ENCODE assay signal across 26 cellular contexts in genomic region chr11:128045094-128045725, GRCh38.
A peak's percentile ranks its signal among the peaks of the same experiment; 100 is the strongest.
DNase-seq lines count a peak whose midpoint lies in the region; ATAC-seq and TF ChIP-seq lines count a peak whose summit lies in the region.
"Had no signal": no experiment of that assay in that cellular context is flagged by ENCODE, and none has a peak within 500 bp of the region (broad histone marks: within the 10 kb centered on the region; RNA-seq: fewer than 3 reads in every experiment).

No MANE protein-coding gene starts in this region.

- no peak for TF ChIP-seq POLR2A in body of pancreas (IDR thresholded peaks at IDR 0.05)

- H3K4me3 Mint-ChIP-seq in effector memory CD8-positive, alpha-beta T cell = peak overlapping the region; percentile 37 to 56
- peak overlapping the region; percentile 29 for H3K4me3 Mint-ChIP-seq in natural killer cell treated with Interleukin-12 subunit alpha and Interleukin-12 subunit beta and Interleukin-15 and Interleukin-18, amount 100 ng/mL, for 72 hours
- H3K4me3 Mint-ChIP-seq: activated T-cell treated with anti-CD3 and anti-CD28 coated beads, Interleukin-2, amount 50 U/mL, for 24 hours; H9; stimulated activated naive CD8-positive, alpha-beta T cell treated with anti-CD3 and anti-CD28 coated beads, Interleukin-15, Interleukin-2, amounts not matched to agents 100 ng/mL and 50 ng/mL, for 24 hours; T-helper 17 cell had no signal

- no peaks in the 10 kb centered on the region for H3K36me3 ChIP-seq in body of pancreas (replicated peaks in 1 of 2; ENCODE audit: insufficient read depth in 1 of 2, low read depth in 2 of 2)
- H3K36me3 ChIP-seq: colonic mucosa, tibial nerve had no signal

- H3K9me3 ChIP-seq in body of pancreas = no peaks in the 10 kb centered on the region
- H3K9me3 ChIP-seq: Caco-2, colonic mucosa, psoas muscle, SK-N-SH, tibial nerve had no signal

- no peak overlapping the region for H3K4me3 ChIP-seq in body of pancreas
- H3K4me3 ChIP-seq: colonic mucosa, K562, psoas muscle, tibial nerve had no signal

- H3K36me3 Mint-ChIP-seq in effector memory CD8-positive, alpha-beta T cell (ENCODE audit: insufficient read depth) = peaks cover 3% of the 10 kb centered on the region
- H3K36me3 Mint-ChIP-seq in natural killer cell treated with Interleukin-12 subunit alpha and Interleukin-12 subunit beta and Interleukin-15 and Interleukin-18, amount 100 ng/mL, for 72 hours = peaks cover 5% of the 10 kb centered on the region

- 39 to 44% methylated on average over 4 of the region's 4 CpGs for WGBS in body of pancreas, 2 donors

- no peaks in the 10 kb centered on the region for H3K27me3 Mint-ChIP-seq in effector memory CD8-positive, alpha-beta T cell
- no peaks in the 10 kb centered on the region for H3K27me3 Mint-ChIP-seq in natural killer cell treated with Interleukin-12 subunit alpha and Interleukin-12 subunit beta and Interleukin-15 and Interleukin-18, amount 100 ng/mL, for 72 hours
- H3K27me3 Mint-ChIP-seq: activated T-cell treated with anti-CD3 and anti-CD28 coated beads, Interleukin-2, amount 50 U/mL, for 24 hours; stimulated activated naive CD8-positive, alpha-beta T cell treated with anti-CD3 and anti-CD28 coated beads, Interleukin-15, Interleukin-2, amounts not matched to agents 100 ng/mL and 50 ng/mL, for 24 hours; T-helper 17 cell had no signal

- no peak overlapping the region for H3K27ac ChIP-seq in body of pancreas
- H3K27ac ChIP-seq: colonic mucosa, psoas muscle, tibial nerve had no signal

- H3K4me1 Mint-ChIP-seq in effector memory CD8-positive, alpha-beta T cell (ENCODE audit: low read depth in 2 of 2) = peaks cover 44 to 61% of the 10 kb centered on the region in 2 donors
- peaks cover 35 to 50% of the 10 kb centered on the region in 2 donors for H3K4me1 Mint-ChIP-seq in natural killer cell treated with Interleukin-12 subunit alpha and Interleukin-12 subunit beta and Interleukin-15 and Interleukin-18, amount 100 ng/mL, for 72 hours (ENCODE audit: low read depth in 2 of 2)

- TF ChIP-seq CTCF in body of pancreas (IDR thresholded peaks at IDR 0.05) = no peak

- H3K4me1 ChIP-seq in body of pancreas = no peaks in the 10 kb centered on the region
- H3K4me1 ChIP-seq: Caco-2, colonic mucosa, psoas muscle, tibial nerve had no signal

- H3K9me3 Mint-ChIP-seq in effector memory CD8-positive, alpha-beta T cell = no peaks in the 10 kb centered on the region
- H3K9me3 Mint-ChIP-seq in natural killer cell treated with Interleukin-12 subunit alpha and Interleukin-12 subunit beta and Interleukin-15 and Interleukin-18, amount 100 ng/mL, for 72 hours = peaks cover 3% of the 10 kb centered on the region
- H3K9me3 Mint-ChIP-seq: H9 had no signal

- peak overlapping the region in 1 of 2 donors; percentile 62 for H3K27ac Mint-ChIP-seq in effector memory CD8-positive, alpha-beta T cell
- peak overlapping the region in 1 of 2 donors; percentile 34 for H3K27ac Mint-ChIP-seq in natural killer cell treated with Interleukin-12 subunit alpha and Interleukin-12 subunit beta and Interleukin-15 and Interleukin-18, amount 100 ng/mL, for 72 hours
- H3K27ac Mint-ChIP-seq: activated T-cell treated with anti-CD3 and anti-CD28 coated beads, Interleukin-2, amount 50 U/mL, for 24 hours; H9; stimulated activated naive CD8-positive, alpha-beta T cell treated with anti-CD3 and anti-CD28 coated beads, Interleukin-15, Interleukin-2, amounts not matched to agents 100 ng/mL and 50 ng/mL, for 24 hours had no signal

- peak; percentile 69 for ATAC-seq in effector memory CD8-positive, alpha-beta T cell (replicated peaks)
- peak; percentile 71 to 72 for ATAC-seq in natural killer cell treated with Interleukin-12 subunit alpha and Interleukin-12 subunit beta and Interleukin-15 and Interleukin-18, amount 100 ng/mL, for 72 hours
- no peak for ATAC-seq in body of pancreas
- ATAC-seq: K562, left lobe of liver, psoas muscle, T-helper 17 cell had no signal

- no peaks in the 10 kb centered on the region for H3K27me3 ChIP-seq in body of pancreas
- H3K27me3 ChIP-seq: colonic mucosa, tibial nerve had no signal

- DNase-seq in GM03348 (ENCODE audit: low spot score) (peak; percentile 13), NCI-H69 (lab: John Stamatoyannopoulos, UW) (peak; percentile 44), islet precursor cell (no peak), body of pancreas (no peak)
- DNase-seq in effector memory CD8-positive, alpha-beta T cell = no peak
- DNase-seq in natural killer cell treated with Interleukin-12 subunit alpha and Interleukin-12 subunit beta and Interleukin-15 and Interleukin-18, amount 100 ng/mL, for 72 hours (ENCODE audit: low spot score) = no peak
- no peak for DNase-seq in stimulated activated CD4-positive, alpha-beta T cell treated with anti-CD3 and anti-CD28 coated beads, Interleukin-2, amount 100 ng/mL, for 24 hours
- DNase-seq: activated CD4-positive, alpha-beta T cell treated with anti-CD3 and anti-CD28 coated beads for 4 hours; activated gamma-delta T cell treated with Interleukin-2 at 50 U/mL for 16 hours; activated T-cell treated with anti-CD3 and anti-CD28 coated beads, Interleukin-2, amount 50 U/mL, for 24 hours; C1 segment of cervical spinal cord; Caco-2; colonic mucosa; effector memory CD4-positive, alpha-beta T cell; GDM1; H9; NCI-H1417 treated with DMSO at 0.1 percent for 48 hours; occipital lobe; psoas muscle; SK-N-SH; stimulated activated CD4-positive, alpha-beta T cell treated with anti-CD3 and anti-CD28 coated beads, Interleukin-15, amount 100 ng/mL, for 24 hours; T-helper 17 cell had no signal

- intact Hi-C loops in body of pancreas (cut with DNase I) = no loop called here

Comparison
In these comparisons a context has a peak if more than half of its experiments do, and no peak if none do; other contexts are left out.
1. DNase-seq: peak in GM03348 (single experiment) and NCI-H69 (single experiment); none in effector memory CD8-positive, alpha-beta T cell (0 of 3), natural killer cell treated with Interleukin-12 subunit alpha and Interleukin-12 subunit beta and Interleukin-15 and Interleukin-18, amount 100 ng/mL, for 72 hours (single experiment), stimulated activated CD4-positive, alpha-beta T cell treated with anti-CD3 and anti-CD28 coated beads, Interleukin-2, amount 100 ng/mL, for 24 hours (0 of 2), islet precursor cell (single experiment) and body of pancreas (0 of 4).